In genomic region chr5:98231089-98231488, GRCh38 we compare ENCODE assay signal across 17 cellular contexts.
DNase-seq lines count a peak whose midpoint lies in the region; ATAC-seq and TF ChIP-seq lines count a peak whose summit lies in the region.
"Had no signal": no experiment of that assay in that cellular context is flagged by ENCODE, and none has a peak within 500 bp of the region (broad histone marks: within the 10 kb centered on the region; RNA-seq: fewer than 3 reads in every experiment).

No MANE protein-coding gene starts in this region.

- no peak overlapping the region for H3K9ac ChIP-seq in endodermal cell (ENCODE audit: extremely low read depth, low read length, poor library complexity, severe bottlenecking)

- no peaks in the 10 kb centered on the region for H3K36me3 Mint-ChIP-seq in activated naive CD8-positive, alpha-beta T cell treated with anti-CD3 and anti-CD28 coated beads, Interleukin-2, amount 10 ng/mL, durations not matched to agents 7 days and 5 days
- no peaks in the 10 kb centered on the region for H3K36me3 Mint-ChIP-seq in activated naive CD8-positive, alpha-beta T cell treated with anti-CD3 and anti-CD28 coated beads for 36 hours
- H3K36me3 Mint-ChIP-seq in endodermal cell (ENCODE audit: low read depth) = peaks cover 29% of the 10 kb centered on the region
- H3K36me3 Mint-ChIP-seq: CD14-positive monocyte; CD8-positive, alpha-beta T cell had no signal

- peak overlapping the region; percentile 63 for H3K4me3 ChIP-seq in endodermal cell (ENCODE audit: low read length)

- POLR2A ChIA-PET in activated naive CD8-positive, alpha-beta T cell treated with anti-CD3 and anti-CD28 coated beads, Interleukin-2, amount 10 ng/mL, durations not matched to agents 7 days and 5 days (lab: Charles Lee) = no interaction called here

- DNase-seq in SKM-1 treated with dmso at 0.1 percent for 144 hours (lab: John Stamatoyannopoulos, UW; ENCODE audit: unreplicated experiment) (peak; percentile 41), SKM-1 (lab: John Stamatoyannopoulos, UW; ENCODE audit: unreplicated experiment) (no peak), NOMO-1 treated with DMSO at 0.1 percent for 48 hours (lab: John Stamatoyannopoulos, UW; ENCODE audit: unreplicated experiment) (peak; percentile 18), endodermal cell (no peak), medulla oblongata (ENCODE audit: extremely low spot score) (no peak), NAMALWA (ENCODE audit: low spot score) (no peak)
- no peak for DNase-seq in activated naive CD8-positive, alpha-beta T cell treated with anti-CD3 and anti-CD28 coated beads, Interleukin-2, amount 10 ng/mL, durations not matched to agents 7 days and 5 days
- no peak for DNase-seq in activated naive CD8-positive, alpha-beta T cell treated with anti-CD3 and anti-CD28 coated beads for 36 hours
- DNase-seq: CD8-positive, alpha-beta T cell; COR-L47; DMS153; DMS79 treated with DMSO at 0.1 percent for 48 hours; EL; GOT3; H9 had no signal

- 92 to 94% methylated on average over 2 to 3 of the region's 4 CpGs for WGBS in endodermal cell (ENCODE audit: insufficient coverage in 1 of 2, insufficient read length in 1 of 2), 2 experiments

- peaks cover 40% of the 10 kb centered on the region for H3K9me3 ChIP-seq in endodermal cell (ENCODE audit: control insufficient read depth, low read length)

- no peak overlapping the region for H3K4me3 Mint-ChIP-seq in activated naive CD8-positive, alpha-beta T cell treated with anti-CD3 and anti-CD28 coated beads, Interleukin-2, amount 10 ng/mL, durations not matched to agents 7 days and 5 days
- H3K4me3 Mint-ChIP-seq in activated naive CD8-positive, alpha-beta T cell treated with anti-CD3 and anti-CD28 coated beads for 36 hours = no peak overlapping the region
- no peak overlapping the region for H3K4me3 Mint-ChIP-seq in endodermal cell
- H3K4me3 Mint-ChIP-seq: CD14-positive monocyte; CD8-positive, alpha-beta T cell; H9 had no signal

- no peaks in the 10 kb centered on the region for H3K4me1 ChIP-seq in endodermal cell (ENCODE audit: control insufficient read depth, insufficient read depth, low read length)

- peaks cover 11% of the 10 kb centered on the region for H3K9me3 Mint-ChIP-seq in activated naive CD8-positive, alpha-beta T cell treated with anti-CD3 and anti-CD28 coated beads, Interleukin-2, amount 10 ng/mL, durations not matched to agents 7 days and 5 days
- peaks cover 23% of the 10 kb centered on the region for H3K9me3 Mint-ChIP-seq in activated naive CD8-positive, alpha-beta T cell treated with anti-CD3 and anti-CD28 coated beads for 36 hours
- H3K9me3 Mint-ChIP-seq in endodermal cell = peaks cover 45% of the 10 kb centered on the region

- H3K4me1 Mint-ChIP-seq in activated naive CD8-positive, alpha-beta T cell treated with anti-CD3 and anti-CD28 coated beads, Interleukin-2, amount 10 ng/mL, durations not matched to agents 7 days and 5 days = no peaks in the 10 kb centered on the region
- no peaks in the 10 kb centered on the region for H3K4me1 Mint-ChIP-seq in activated naive CD8-positive, alpha-beta T cell treated with anti-CD3 and anti-CD28 coated beads for 36 hours
- no peaks in the 10 kb centered on the region for H3K4me1 Mint-ChIP-seq in endodermal cell
- H3K4me1 Mint-ChIP-seq: CD14-positive monocyte, H9 had no signal

- H3K36me3 ChIP-seq in endodermal cell (ENCODE audit: control insufficient read depth, insufficient read depth, low read length) = peaks cover 28% of the 10 kb centered on the region

- H3K27me3 Mint-ChIP-seq in activated naive CD8-positive, alpha-beta T cell treated with anti-CD3 and anti-CD28 coated beads, Interleukin-2, amount 10 ng/mL, durations not matched to agents 7 days and 5 days = no peaks in the 10 kb centered on the region
- no peaks in the 10 kb centered on the region for H3K27me3 Mint-ChIP-seq in activated naive CD8-positive, alpha-beta T cell treated with anti-CD3 and anti-CD28 coated beads for 36 hours
- H3K27me3 Mint-ChIP-seq in endodermal cell (ENCODE audit: insufficient read depth) = no peaks in the 10 kb centered on the region

- H3K27ac ChIP-seq in endodermal cell (ENCODE audit: low read depth, low read length) = no peak overlapping the region
- H3K27ac ChIP-seq: 22Rv1 had no signal

- no peak for TF ChIP-seq CTCF in endodermal cell (conservative IDR thresholded peaks at IDR 0.05)

- H3K27me3 ChIP-seq in endodermal cell (ENCODE audit: control insufficient read depth, insufficient read depth, low read length, poor library complexity, severe bottlenecking) = no peaks in the 10 kb centered on the region

- ATAC-seq in activated naive CD8-positive, alpha-beta T cell treated with anti-CD3 and anti-CD28 coated beads, Interleukin-2, amount 10 ng/mL, durations not matched to agents 7 days and 5 days (ENCODE audit: low read depth) = peak; percentile 45
- ATAC-seq: CD8-positive, alpha-beta T cell had no signal

- no peak overlapping the region for H3K27ac Mint-ChIP-seq in activated naive CD8-positive, alpha-beta T cell treated with anti-CD3 and anti-CD28 coated beads, Interleukin-2, amount 10 ng/mL, durations not matched to agents 7 days and 5 days
- no peak overlapping the region for H3K27ac Mint-ChIP-seq in activated naive CD8-positive, alpha-beta T cell treated with anti-CD3 and anti-CD28 coated beads for 36 hours
- H3K27ac Mint-ChIP-seq in endodermal cell = no peak overlapping the region
- H3K27ac Mint-ChIP-seq: CD14-positive monocyte; CD8-positive, alpha-beta T cell; H9 had no signal

Comparison
In these comparisons a context has a peak if more than half of its experiments do, and no peak if none do; other contexts are left out.
1. DNase-seq: peak in SKM-1 treated with dmso at 0.1 percent for 144 hours (single experiment) and NOMO-1 treated with DMSO at 0.1 percent for 48 hours (single experiment); none in SKM-1 (single experiment), activated naive CD8-positive, alpha-beta T cell treated with anti-CD3 and anti-CD28 coated beads, Interleukin-2, amount 10 ng/mL, durations not matched to agents 7 days and 5 days (single experiment), activated naive CD8-positive, alpha-beta T cell treated with anti-CD3 and anti-CD28 coated beads for 36 hours (single experiment), endodermal cell (single experiment), medulla oblongata (single experiment) and NAMALWA (single experiment).